ENCODE assay signal across 18 cellular contexts in genomic region chr5:6261256-6261655, GRCh38.
A peak's percentile ranks its signal among the peaks of the same experiment; 100 is the strongest.
DNase-seq lines count a peak whose midpoint lies in the region; ATAC-seq, FAIRE-seq and TF ChIP-seq lines count a peak whose summit lies in the region.
"Had no signal": no experiment of that assay in that cellular context is flagged by ENCODE, and none has a peak within 500 bp of the region (broad histone marks: within the 10 kb centered on the region; RNA-seq: fewer than 3 reads in every experiment).

No MANE protein-coding gene starts in this region.

- H3K36me3 ChIP-seq in PC-3 (ENCODE audit: low read depth, low read length) (no peaks in the 10 kb centered on the region), esophagus muscularis mucosa (no peaks in the 10 kb centered on the region)

- CTCF ChIA-PET in activated CD8-positive, alpha-beta T cell treated with anti-CD3 and anti-CD28 coated beads for 36 hours (lab: Charles Lee), result no interaction called here
- CTCF ChIA-PET in activated CD8-positive, alpha-beta T cell treated with anti-CD3 and anti-CD28 coated beads, Interleukin-2, amount 10 ng/mL, durations not matched to agents 7 days and 5 days (lab: Charles Lee), result no interaction called here
- CTCF ChIA-PET in PC-3 (lab: Charles Lee), result interaction anchor here (0.6 kb wide), 1 partner anchor 340 kb away, joined by 6 read pairs; no protein-coding TSS in a partner anchor

- no peak for TF ChIP-seq EP300 in esophagus muscularis mucosa (IDR thresholded peaks at IDR 0.05)

- H3K27me3 Mint-ChIP-seq in activated CD8-positive, alpha-beta T cell treated with anti-CD3 and anti-CD28 coated beads for 36 hours, result peaks cover 5% of the 10 kb centered on the region
- H3K27me3 Mint-ChIP-seq in activated CD8-positive, alpha-beta T cell treated with anti-CD3 and anti-CD28 coated beads, Interleukin-2, amount 10 ng/mL, durations not matched to agents 7 days and 5 days (ENCODE audit: low read depth), result no peaks in the 10 kb centered on the region
- H3K27me3 Mint-ChIP-seq in activated T-helper 1 cell treated with anti-CD3 and anti-CD28 coated beads, Interleukin-12 subunit alpha, Interleukin-12 subunit beta, Interleukin-2, Interleukin-4 antibody, amounts not matched to agents 30 ng/mL and 10 ng/mL and 1 ng/mL, durations not matched to agents 14 hours and 24 hours and 36 hours (ENCODE audit: insufficient read depth), result no peaks in the 10 kb centered on the region

- H2AFZ ChIP-seq in PC-3 (ENCODE audit: low read length), result peak overlapping the region; percentile 17; the same call in 1 of the 2 replicates

- POLR2A ChIA-PET in activated CD8-positive, alpha-beta T cell treated with anti-CD3 and anti-CD28 coated beads for 36 hours (lab: Charles Lee), result interaction anchor here (1.3 kb wide), 1 partner anchor 14 kb away, joined by 3 read pairs; no protein-coding TSS in a partner anchor
- POLR2A ChIA-PET in activated CD8-positive, alpha-beta T cell treated with anti-CD3 and anti-CD28 coated beads, Interleukin-2, amount 10 ng/mL, durations not matched to agents 7 days and 5 days (lab: Charles Lee), result no interaction called here
- POLR2A ChIA-PET in PC-3 (lab: Charles Lee; ENCODE audit: unreplicated experiment), result no interaction called here

- H3K27me3 ChIP-seq in PC-3 (ENCODE audit: low read length), result no peaks in the 10 kb centered on the region
- H3K27me3 ChIP-seq in esophagus muscularis mucosa, result no peaks in the 10 kb centered on the region

- TF ChIP-seq POLR2A in esophagus muscularis mucosa (IDR thresholded peaks at IDR 0.05; ENCODE audit: low read depth) (no peak), GM12891 (IDR thresholded peaks at IDR 0.05; ENCODE audit: low read depth, low read length) (no peak)

- 71% methylated on average over 3 of the region's 3 CpGs for WGBS in esophagus muscularis mucosa

- no peak for TF ChIP-seq CTCF in activated CD8-positive, alpha-beta T cell treated with anti-CD3 and anti-CD28 coated beads for 36 hours (IDR thresholded peaks at IDR 0.05)
- no peak for TF ChIP-seq CTCF in PC-3 (conservative IDR thresholded peaks at IDR 0.05; ENCODE audit: low read depth, low read length)
- TF ChIP-seq CTCF in esophagus muscularis mucosa (IDR thresholded peaks at IDR 0.05), result no peak

- H3K79me2 ChIP-seq in PC-3 (ENCODE audit: low read length), result no peaks in the 10 kb centered on the region

- H3K9me3 ChIP-seq in PC-3 (ENCODE audit: low read length) (no peaks in the 10 kb centered on the region), esophagus muscularis mucosa (no peaks in the 10 kb centered on the region)

- no peak overlapping the region for H3K9ac ChIP-seq in PC-3 (ENCODE audit: low read length)

- H3K4me1 Mint-ChIP-seq in activated CD8-positive, alpha-beta T cell treated with anti-CD3 and anti-CD28 coated beads for 36 hours (ENCODE audit: low read depth), result peaks cover 10% of the 10 kb centered on the region
- H3K4me1 Mint-ChIP-seq in activated CD8-positive, alpha-beta T cell treated with anti-CD3 and anti-CD28 coated beads, Interleukin-2, amount 10 ng/mL, durations not matched to agents 7 days and 5 days (ENCODE audit: low read depth), result no peaks in the 10 kb centered on the region
- peaks cover 16% of the 10 kb centered on the region for H3K4me1 Mint-ChIP-seq in activated T-helper 1 cell treated with anti-CD3 and anti-CD28 coated beads, Interleukin-12 subunit alpha, Interleukin-12 subunit beta, Interleukin-2, Interleukin-4 antibody, amounts not matched to agents 30 ng/mL and 10 ng/mL and 1 ng/mL, durations not matched to agents 14 hours and 24 hours and 36 hours (ENCODE audit: low read depth)
- H3K4me1 Mint-ChIP-seq: B cell had no signal

- H3K4me2 ChIP-seq in PC-3 (ENCODE audit: low read length), result peak overlapping the region; percentile 19

- FAIRE-seq in GM12891 (lab: Jason Lieb, UNC), result no peak
- FAIRE-seq: HepG2 had no signal

- H3K9me2 ChIP-seq in PC-3 (replicated peaks; ENCODE audit: low read length), result no peaks in the 10 kb centered on the region

- H3K36me3 Mint-ChIP-seq in activated CD8-positive, alpha-beta T cell treated with anti-CD3 and anti-CD28 coated beads for 36 hours (ENCODE audit: low read depth), result no peaks in the 10 kb centered on the region
- H3K36me3 Mint-ChIP-seq in activated CD8-positive, alpha-beta T cell treated with anti-CD3 and anti-CD28 coated beads, Interleukin-2, amount 10 ng/mL, durations not matched to agents 7 days and 5 days (ENCODE audit: low read depth), result no peaks in the 10 kb centered on the region
- H3K36me3 Mint-ChIP-seq in activated T-helper 1 cell treated with anti-CD3 and anti-CD28 coated beads, Interleukin-12 subunit alpha, Interleukin-12 subunit beta, Interleukin-2, Interleukin-4 antibody, amounts not matched to agents 30 ng/mL and 10 ng/mL and 1 ng/mL, durations not matched to agents 14 hours and 24 hours and 36 hours (ENCODE audit: low read depth), result no peaks in the 10 kb centered on the region

- peak overlapping the region; percentile 53 for H3K27ac ChIP-seq in PC-3 (ENCODE audit: low read length)
- H3K27ac ChIP-seq in esophagus muscularis mucosa (replicated peaks in 1 of 4), result no peak overlapping the region

- H4K20me1 ChIP-seq in PC-3 (ENCODE audit: low read length), result no peaks in the 10 kb centered on the region

- intact Hi-C loops in activated CD8-positive, alpha-beta T cell treated with anti-CD3 and anti-CD28 coated beads for 36 hours (cut with micrococcal nuclease), result no loop called here
- intact Hi-C loops in PC-3 (cut with micrococcal nuclease), result no loop called here
- intact Hi-C loops in activated T-helper 1 cell treated with anti-CD3 and anti-CD28 coated beads, Interleukin-12 subunit alpha, Interleukin-12 subunit beta, Interleukin-2, Interleukin-4 antibody, amounts not matched to agents 30 ng/mL and 10 ng/mL and 1 ng/mL, durations not matched to agents 14 hours and 24 hours and 36 hours (cut with micrococcal nuclease), result loop anchor here (1.0 kb wide), 1 partner anchor 12 kb away; no protein-coding TSS in a partner anchor
- intact Hi-C loops in esophagus muscularis mucosa (cut with DNase I), result no loop called here

- H3K9me3 Mint-ChIP-seq in activated CD8-positive, alpha-beta T cell treated with anti-CD3 and anti-CD28 coated beads for 36 hours, result no peaks in the 10 kb centered on the region
- no peaks in the 10 kb centered on the region for H3K9me3 Mint-ChIP-seq in activated CD8-positive, alpha-beta T cell treated with anti-CD3 and anti-CD28 coated beads, Interleukin-2, amount 10 ng/mL, durations not matched to agents 7 days and 5 days (ENCODE audit: insufficient read depth)
- H3K9me3 Mint-ChIP-seq in activated T-helper 1 cell treated with anti-CD3 and anti-CD28 coated beads, Interleukin-12 subunit alpha, Interleukin-12 subunit beta, Interleukin-2, Interleukin-4 antibody, amounts not matched to agents 30 ng/mL and 10 ng/mL and 1 ng/mL, durations not matched to agents 14 hours and 24 hours and 36 hours, result peaks cover 12% of the 10 kb centered on the region

- H3K4me1 ChIP-seq in PC-3 (ENCODE audit: insufficient read depth, low read length) (peaks cover 22% of the 10 kb centered on the region), esophagus muscularis mucosa (peaks cover 0 to 9% (median 0%) of the 10 kb centered on the region in 4 donors)

- no peak overlapping the region for H3K4me3 Mint-ChIP-seq in activated CD8-positive, alpha-beta T cell treated with anti-CD3 and anti-CD28 coated beads for 36 hours
- H3K4me3 Mint-ChIP-seq in activated CD8-positive, alpha-beta T cell treated with anti-CD3 and anti-CD28 coated beads, Interleukin-2, amount 10 ng/mL, durations not matched to agents 7 days and 5 days, result no peak overlapping the region
- H3K4me3 Mint-ChIP-seq in activated T-helper 1 cell treated with anti-CD3 and anti-CD28 coated beads, Interleukin-12 subunit alpha, Interleukin-12 subunit beta, Interleukin-2, Interleukin-4 antibody, amounts not matched to agents 30 ng/mL and 10 ng/mL and 1 ng/mL, durations not matched to agents 14 hours and 24 hours and 36 hours, result no peak overlapping the region
- H3K4me3 Mint-ChIP-seq: B cell, H9 had no signal

- H3F3A ChIP-seq in PC-3 (ENCODE audit: low read length, unreplicated experiment), result no peaks in the 10 kb centered on the region

- no peak overlapping the region for H3K4me3 ChIP-seq in PC-3 (ENCODE audit: low read length)
- H3K4me3 ChIP-seq in esophagus muscularis mucosa, result no peak overlapping the region

- DNase-seq in activated CD8-positive, alpha-beta T cell treated with anti-CD3 and anti-CD28 coated beads for 36 hours, result no peak
- no peak for DNase-seq in activated CD8-positive, alpha-beta T cell treated with anti-CD3 and anti-CD28 coated beads, Interleukin-2, amount 10 ng/mL, durations not matched to agents 7 days and 5 days
- no peak for DNase-seq in PC-3
- DNase-seq in activated T-helper 1 cell treated with anti-CD3 and anti-CD28 coated beads, Interleukin-12 subunit alpha, Interleukin-12 subunit beta, Interleukin-2, Interleukin-4 antibody, amounts not matched to agents 30 ng/mL and 10 ng/mL and 1 ng/mL, durations not matched to agents 14 hours and 24 hours and 36 hours (ENCODE audit: low spot score), result no peak
- DNase-seq in esophagus muscularis mucosa (ENCODE audit: extremely low spot score), result peak; percentile 82
- DNase-seq in GM12891 (ENCODE audit: insufficient read length, low spot score), result no peak
- no peak for DNase-seq in GDM1 (lab: John Stamatoyannopoulos, UW)
- DNase-seq: DND-41, H9, KBM-7, MV-4-11, NCI-H1694 treated with DMSO at 0.1 percent for 48 hours, NCI-H2227 treated with DMSO at 0.1 percent for 48 hours, NCI-H524, NCI-H82 had no signal

- H3K27ac Mint-ChIP-seq in activated CD8-positive, alpha-beta T cell treated with anti-CD3 and anti-CD28 coated beads for 36 hours, result no peak overlapping the region
- H3K27ac Mint-ChIP-seq in activated CD8-positive, alpha-beta T cell treated with anti-CD3 and anti-CD28 coated beads, Interleukin-2, amount 10 ng/mL, durations not matched to agents 7 days and 5 days, result no peak overlapping the region
- peak overlapping the region; percentile 88 for H3K27ac Mint-ChIP-seq in activated T-helper 1 cell treated with anti-CD3 and anti-CD28 coated beads, Interleukin-12 subunit alpha, Interleukin-12 subunit beta, Interleukin-2, Interleukin-4 antibody, amounts not matched to agents 30 ng/mL and 10 ng/mL and 1 ng/mL, durations not matched to agents 14 hours and 24 hours and 36 hours
- H3K27ac Mint-ChIP-seq: B cell, H9 had no signal

- peak; percentile 31 for ATAC-seq in activated CD8-positive, alpha-beta T cell treated with anti-CD3 and anti-CD28 coated beads for 36 hours
- ATAC-seq in activated CD8-positive, alpha-beta T cell treated with anti-CD3 and anti-CD28 coated beads, Interleukin-2, amount 10 ng/mL, durations not matched to agents 7 days and 5 days, result no peak
- ATAC-seq in PC-3, result no peak
- ATAC-seq in GM21529 (IDR thresholded peaks at IDR 0.05; ENCODE audit: unreplicated experiment), result no peak
- ATAC-seq: HepG2 had no signal

- no TSS peak for BruUV-seq in PC-3 (replicated peaks; lab: Mats Ljungman, UMichigan)

TF ChIP-seq in GM12891, 5 proteins besides CTCF, POLR2A, EP300 and RAD21:
- TF ChIP-seq PAX5 (IDR thresholded peaks at IDR 0.05; ENCODE audit: insufficient read depth, low read length, severe bottlenecking), result no peak
- no peak for TF ChIP-seq TAF1 (IDR thresholded peaks at IDR 0.05; ENCODE audit: low read depth, low read length)
- TF ChIP-seq POU2F2 (IDR thresholded peaks at IDR 0.05; ENCODE audit: low read depth, low read length), result no peak
- no peak for TF ChIP-seq POLR2AphosphoS5 (IDR thresholded peaks at IDR 0.05; ENCODE audit: low read depth, low read length)
- no peak for TF ChIP-seq SPI1 (IDR thresholded peaks at IDR 0.05; ENCODE audit: low read depth, low read length)
